In genomic region chr7:2551418-2551817, GRCh38 we compare ENCODE assay signal across 26 cellular contexts.
"Had no signal": no experiment of that assay in that cellular context is flagged by ENCODE, and none has a peak within 500 bp of the region (broad histone marks: within the 10 kb centered on the region; RNA-seq: fewer than 3 reads in every experiment).

No MANE protein-coding gene starts in this region.

- H3K27ac ChIP-seq: breast epithelium, Peyer's patch, RWPE1 had no signal

- H3K4me1 ChIP-seq: breast epithelium had no signal

- H3K4me3 ChIP-seq: breast epithelium, Peyer's patch had no signal

- ATAC-seq: activated CD8-positive, alpha-beta T cell treated with anti-CD3 and anti-CD28 coated beads, Interleukin-2, amount 10 ng/mL, durations not matched to agents 7 days and 5 days; T-helper 17 cell; WTC11 had no signal

- H3K36me3 ChIP-seq: breast epithelium had no signal

- H3K27me3 ChIP-seq: breast epithelium, Peyer's patch had no signal

- DNase-seq: activated CD4-positive, alpha-beta T cell treated with anti-CD3 and anti-CD28 coated beads for 48 hours; activated CD4-positive, alpha-beta T cell treated with anti-CD3 and anti-CD28 coated beads, Interleukin-2, amount 50 U/mL, for 4 hours; activated CD4-positive, CD25-positive, alpha-beta regulatory T cell treated with anti-CD3 and anti-CD28 coated beads, Interleukin-2, amount 50 U/mL, for 72 hours; activated CD8-positive, alpha-beta memory T cell treated with anti-CD3 and anti-CD28 coated beads, Interleukin-2, amount 50 U/mL, for 48 hours; activated CD8-positive, alpha-beta T cell treated with anti-CD3 and anti-CD28 coated beads, Interleukin-2, amount 10 ng/mL, durations not matched to agents 7 days and 5 days; activated naive CD4-positive, alpha-beta T cell treated with Interleukin-2 at 50 U/mL for 16 hours; activated naive CD8-positive, alpha-beta T cell treated with anti-CD3 and anti-CD28 coated beads, Interleukin-2, amount 10 ng/mL, durations not matched to agents 7 days and 5 days; activated T-cell treated with anti-CD3 and anti-CD28 coated beads, Interleukin-2, amount 50 U/mL, for 1 hour; caudate nucleus; IMR-90; KG1; NCI-H1092 treated with DMSO at 0.1 percent for 48 hours; NCI-H1417 treated with DMSO at 0.1 percent for 48 hours; NCI-H1694; NCI-H2029; NCI-H2107; NCI-H345; NCI-H510A; NCI-H69; SHP77; T-helper 17 cell; T-helper 9 cell had no signal

- H3K9me3 ChIP-seq: breast epithelium, Peyer's patch had no signal
